ENCODE assay signal across 1 cellular context in genomic region chr19:18203863-18204393, GRCh38.
TF ChIP-seq lines count a peak whose summit lies in the region.

TSS of gene RAB3A (minus strand) at chr19:18204042. CDS start at chr19:18202740, 1,302 bp downstream.

TF ChIP-seq in HepG2, 621 proteins besides CTCF, POLR2A, EP300 and RAD21 (continued from another document and continues in another):
- TF ChIP-seq ZNF800 (CRISPR knock-in tag; IDR thresholded peaks at IDR 0.05) = 0 out of 2 replicates have a peak, but pooled peaks have one; percentile 29
- peak; percentile 26; the same call in 1 of the 2 replicates for TF ChIP-seq KDM3A (CRISPR knock-in tag; IDR thresholded peaks at IDR 0.05; ENCODE audit: low read depth)
- no peak for TF ChIP-seq PAWR (CRISPR knock-in tag; IDR thresholded peaks at IDR 0.05; ENCODE audit: borderline replicate concordance)
- TF ChIP-seq AHR (CRISPR knock-in tag; IDR thresholded peaks at IDR 0.05) = no peak
- TF ChIP-seq ZZZ3 (CRISPR knock-in tag; IDR thresholded peaks at IDR 0.05; ENCODE audit: borderline replicate concordance) = no peak
- TF ChIP-seq DMAP1 (CRISPR knock-in tag; IDR thresholded peaks at IDR 0.05) = no peak
- TF ChIP-seq KLF15 (CRISPR knock-in tag; IDR thresholded peaks at IDR 0.05; ENCODE audit: borderline replicate concordance) = no peak; the same call in 1 of the 2 replicates
- TF ChIP-seq BORCS8-MEF2B (CRISPR knock-in tag; IDR thresholded peaks at IDR 0.05) = no peak
- TF ChIP-seq ZNF18 (CRISPR knock-in tag; IDR thresholded peaks at IDR 0.05; ENCODE audit: insufficient replicate concordance) = no peak
- TF ChIP-seq MIXL1 (CRISPR knock-in tag; IDR thresholded peaks at IDR 0.05) = no peak
- no peak for TF ChIP-seq HMGXB3 (CRISPR knock-in tag; IDR thresholded peaks at IDR 0.05; ENCODE audit: borderline replicate concordance)
- no peak for TF ChIP-seq SMARCC2 (IDR thresholded peaks at IDR 0.05)
- TF ChIP-seq ZNF326 (CRISPR knock-in tag; IDR thresholded peaks at IDR 0.05; ENCODE audit: borderline replicate concordance) = no peak
- no peak for TF ChIP-seq BCL3 (CRISPR knock-in tag; IDR thresholded peaks at IDR 0.05)
- TF ChIP-seq ZNF777 (CRISPR knock-in tag; IDR thresholded peaks at IDR 0.05) = 0 out of 2 replicates have a peak, but pooled peaks have one; percentile 41
- peak; percentile 73; the same call in 1 of the 2 replicates for TF ChIP-seq NRL (CRISPR knock-in tag; IDR thresholded peaks at IDR 0.05; ENCODE audit: borderline replicate concordance)
- TF ChIP-seq ARID2 (CRISPR knock-in tag; IDR thresholded peaks at IDR 0.05; ENCODE audit: borderline replicate concordance) = no peak
- no peak for TF ChIP-seq MBD4 (IDR thresholded peaks at IDR 0.05; ENCODE audit: borderline replicate concordance, low read length)
- 0 out of 2 replicates have a peak, but pooled peaks have one; percentile 24 for TF ChIP-seq SNAPC2 (CRISPR knock-in tag; IDR thresholded peaks at IDR 0.05)
- TF ChIP-seq ZNF256 (CRISPR knock-in tag; conservative IDR thresholded peaks at IDR 0.05) = no peak
- no peak for TF ChIP-seq BRF2 (CRISPR knock-in tag; IDR thresholded peaks at IDR 0.05)
- TF ChIP-seq KLF9 (CRISPR knock-in tag; IDR thresholded peaks at IDR 0.05; ENCODE audit: low read depth) = no peak
- TF ChIP-seq ZBTB2 (CRISPR knock-in tag; IDR thresholded peaks at IDR 0.05; ENCODE audit: low read depth) = no peak
- TF ChIP-seq TFAP4 (IDR thresholded peaks at IDR 0.05; ENCODE audit: borderline replicate concordance, low read depth) = 0 out of 2 replicates have a peak, but pooled peaks have one; percentile 35
- TF ChIP-seq ZNF234 (CRISPR knock-in tag; conservative IDR thresholded peaks at IDR 0.05) = no peak
- TF ChIP-seq FOXO4 (CRISPR knock-in tag; conservative IDR thresholded peaks at IDR 0.05) = no peak
- peak; percentile 81 for TF ChIP-seq KDM5B (CRISPR knock-in tag; IDR thresholded peaks at IDR 0.05; ENCODE audit: borderline replicate concordance)
- no peak for TF ChIP-seq ZNF343 (CRISPR knock-in tag; IDR thresholded peaks at IDR 0.05)
- no peak for TF ChIP-seq ZNF17 (CRISPR knock-in tag; IDR thresholded peaks at IDR 0.05)
- TF ChIP-seq ZBED4 (CRISPR knock-in tag; IDR thresholded peaks at IDR 0.05; ENCODE audit: borderline replicate concordance) = no peak
- no peak for TF ChIP-seq ZNF784 (CRISPR knock-in tag; IDR thresholded peaks at IDR 0.05; ENCODE audit: borderline replicate concordance)
- TF ChIP-seq HMGXB4 (CRISPR knock-in tag; IDR thresholded peaks at IDR 0.05; ENCODE audit: borderline replicate concordance in 1 of 2, low read depth in 1 of 2) = peak; percentile 14 to 67; a peak in 3 of 4 replicates
